Comparison of ENCODE assay signal across 23 cellular contexts in the genomic region with DNA sequence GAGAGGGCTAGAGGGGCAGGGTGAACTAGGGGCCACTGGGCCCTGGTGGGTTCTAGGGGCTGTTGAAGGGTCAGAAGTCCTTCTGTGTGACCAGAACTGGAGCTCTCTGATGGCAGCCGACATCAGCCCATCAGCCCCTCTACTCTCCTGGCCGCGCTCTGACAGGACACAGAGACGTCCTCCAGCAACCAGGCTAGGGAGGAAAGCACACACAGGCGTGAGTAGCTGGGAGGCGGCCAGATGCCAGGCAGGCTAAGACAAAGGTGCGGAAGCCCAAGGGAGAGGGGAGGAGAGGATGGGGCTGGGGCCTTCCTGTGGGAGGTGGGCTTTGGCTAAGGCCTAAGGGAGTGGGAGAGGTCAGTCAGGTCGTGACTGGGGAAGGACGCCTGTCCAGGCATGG. TPM values are rescaled to one million over a fixed set of nuclear protein-coding genes. Genes with fewer than 3 reads are reported as not detected.
"Had no signal": no experiment of that assay in that cellular context is flagged by ENCODE, and none has a peak within 500 bp of the region (broad histone marks: within the 10 kb centered on the region; RNA-seq: fewer than 3 reads in every experiment).

No MANE protein-coding gene starts in this region.

- H3K4me3 Mint-ChIP-seq: activated CD4-positive, alpha-beta memory T cell treated with anti-CD3 and anti-CD28 coated beads for 36 hours; activated CD4-positive, alpha-beta T cell treated with anti-CD3 and anti-CD28 coated beads, Interleukin-2, amount 10 ng/mL, durations not matched to agents 7 days and 5 days; activated naive CD4-positive, alpha-beta T cell treated with anti-CD3 and anti-CD28 coated beads for 36 hours; activated T-cell treated with anti-CD3 and anti-CD28 coated beads, Interleukin-2, amount 50 U/mL, for 4 hours; activated T-helper 17 cell treated with anti-CD3 and anti-CD28 coated beads, Interleukin-2, amount 50 U/mL, for 72 hours; brain; central memory CD8-positive, alpha-beta T cell had no signal

- H3K9me3 ChIP-seq: Peyer's patch had no signal

- H3K9me3 Mint-ChIP-seq: activated CD4-positive, alpha-beta memory T cell treated with anti-CD3 and anti-CD28 coated beads for 36 hours; activated CD4-positive, alpha-beta T cell treated with anti-CD3 and anti-CD28 coated beads, Interleukin-2, amount 10 ng/mL, durations not matched to agents 7 days and 5 days; activated T-cell treated with anti-CD3 and anti-CD28 coated beads, Interleukin-2, amount 50 U/mL, for 4 hours; activated T-helper 17 cell treated with anti-CD3 and anti-CD28 coated beads, Interleukin-2, amount 50 U/mL, for 72 hours; central memory CD8-positive, alpha-beta T cell had no signal

- FAIRE-seq: astrocyte, TTC549 had no signal

- DNase-seq: activated CD4-positive, alpha-beta memory T cell treated with anti-CD3 and anti-CD28 coated beads for 36 hours; activated CD4-positive, alpha-beta T cell treated with anti-CD3 and anti-CD28 coated beads, Interleukin-2, amount 10 ng/mL, durations not matched to agents 7 days and 5 days; activated CD4-positive, CD25-positive, alpha-beta regulatory T cell; activated gamma-delta T cell; activated naive CD4-positive, alpha-beta T cell treated with anti-CD3 and anti-CD28 coated beads for 36 hours; activated T-cell treated with anti-CD3 and anti-CD28 coated beads, Interleukin-2, amount 50 U/mL, for 4 hours; amygdala; KG1; NCI-H1048; NCI-H146; NCI-H187 treated with DMSO at 0.1 percent for 48 hours; NCI-H2081 treated with DMSO at 0.1 percent for 48 hours; NCI-H446; NCI-H524; Peyer's patch; SIG-M5; T-helper 2 cell; T1000 had no signal

- ATAC-seq: activated T-cell treated with anti-CD3 and anti-CD28 coated beads, Interleukin-2, amount 50 U/mL, for 4 hours; activated T-helper 17 cell treated with anti-CD3 and anti-CD28 coated beads, Interleukin-2, amount 50 U/mL, for 72 hours had no signal

- H3K36me3 ChIP-seq: Peyer's patch had no signal

- H3K4me1 ChIP-seq: Peyer's patch had no signal

- H3K27ac ChIP-seq: Peyer's patch had no signal

- H3K27me3 ChIP-seq: Peyer's patch had no signal

- H3K4me1 Mint-ChIP-seq: activated T-helper 17 cell treated with anti-CD3 and anti-CD28 coated beads, Interleukin-2, amount 50 U/mL, for 72 hours; central memory CD8-positive, alpha-beta T cell had no signal

- H3K27me3 Mint-ChIP-seq: activated CD4-positive, alpha-beta memory T cell treated with anti-CD3 and anti-CD28 coated beads for 36 hours; activated CD4-positive, alpha-beta T cell treated with anti-CD3 and anti-CD28 coated beads, Interleukin-2, amount 10 ng/mL, durations not matched to agents 7 days and 5 days; activated T-helper 17 cell treated with anti-CD3 and anti-CD28 coated beads, Interleukin-2, amount 50 U/mL, for 72 hours; central memory CD8-positive, alpha-beta T cell had no signal

- H3K4me3 ChIP-seq: Peyer's patch had no signal

- H3K27ac Mint-ChIP-seq: activated CD4-positive, alpha-beta memory T cell treated with anti-CD3 and anti-CD28 coated beads for 36 hours; activated CD4-positive, alpha-beta T cell treated with anti-CD3 and anti-CD28 coated beads, Interleukin-2, amount 10 ng/mL, durations not matched to agents 7 days and 5 days; activated T-helper 17 cell treated with anti-CD3 and anti-CD28 coated beads, Interleukin-2, amount 50 U/mL, for 72 hours had no signal

- H3K36me3 Mint-ChIP-seq: activated CD4-positive, alpha-beta memory T cell treated with anti-CD3 and anti-CD28 coated beads for 36 hours had no signal

RNA-seq across cellular contexts. Expression of a gene that starts 50.8 kb away (rescaled TPM):
- total RNA-seq: activated CD4-positive, alpha-beta memory T cell treated with anti-CD3 and anti-CD28 coated beads for 36 hours; activated CD4-positive, alpha-beta T cell treated with anti-CD3 and anti-CD28 coated beads, Interleukin-2, amount 10 ng/mL, durations not matched to agents 7 days and 5 days; activated T-helper 17 cell treated with anti-CD3 and anti-CD28 coated beads, Interleukin-2, amount 50 U/mL, for 72 hours had no signal
